In the genomic region with DNA sequence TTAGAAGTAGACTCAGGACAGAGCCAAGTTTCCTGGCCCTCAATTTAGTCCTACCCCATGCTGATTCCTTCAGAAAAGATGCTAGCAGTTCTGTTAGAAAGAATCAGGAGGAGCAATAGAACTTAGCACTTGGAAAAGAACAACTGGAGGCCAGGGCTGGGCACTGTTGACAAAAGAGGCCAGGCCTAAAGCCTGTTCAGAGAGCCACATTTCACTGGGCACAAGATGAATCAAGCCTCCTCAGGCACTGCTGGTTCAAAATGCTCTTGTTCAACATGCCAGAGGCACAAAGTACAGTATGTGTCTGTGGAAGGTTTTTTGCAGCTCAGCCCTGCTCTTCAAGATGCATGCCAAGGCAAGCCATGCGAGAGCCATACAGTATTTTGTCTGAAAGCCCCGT, we compare ENCODE assay signal across 1 cellular context.
TF ChIP-seq lines count a peak whose summit lies in the region.

No MANE protein-coding gene starts in this region.

TF ChIP-seq in H1, 55 proteins besides CTCF, POLR2A, EP300 and RAD21 (continued from another document):
- TF ChIP-seq MAFK (IDR thresholded peaks at IDR 0.05; ENCODE audit: low read depth, low read length) (no peak), POLR2AphosphoS5 (IDR thresholded peaks at IDR 0.05; ENCODE audit: low read depth, low read length) (no peak), SP4 (IDR thresholded peaks at IDR 0.05; ENCODE audit: low read length) (no peak), TEAD4 (IDR thresholded peaks at IDR 0.05; ENCODE audit: low read depth, low read length) (no peak), NRF1 (IDR thresholded peaks at IDR 0.05; ENCODE audit: low read depth, low read length) (no peak), CHD2 (IDR thresholded peaks at IDR 0.05; ENCODE audit: low read length) (no peak), BACH1 (IDR thresholded peaks at IDR 0.05; ENCODE audit: low read length) (no peak), RFX5 (IDR thresholded peaks at IDR 0.05; ENCODE audit: borderline replicate concordance, low read depth, low read length) (no peak)
- TF ChIP-seq, protein P1, sequence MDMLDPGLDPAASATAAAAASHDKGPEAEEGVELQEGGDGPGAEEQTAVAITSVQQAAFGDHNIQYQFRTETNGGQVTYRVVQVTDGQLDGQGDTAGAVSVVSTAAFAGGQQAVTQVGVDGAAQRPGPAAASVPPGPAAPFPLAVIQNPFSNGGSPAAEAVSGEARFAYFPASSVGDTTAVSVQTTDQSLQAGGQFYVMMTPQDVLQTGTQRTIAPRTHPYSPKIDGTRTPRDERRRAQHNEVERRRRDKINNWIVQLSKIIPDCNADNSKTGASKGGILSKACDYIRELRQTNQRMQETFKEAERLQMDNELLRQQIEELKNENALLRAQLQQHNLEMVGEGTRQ (IDR thresholded peaks at IDR 0.05; ENCODE audit: low read length): no peak
